Comparison of ENCODE assay signal across 27 cellular contexts in genomic region chr5:5331838-5332237, GRCh38.
DNase-seq lines count a peak whose midpoint lies in the region; ATAC-seq and TF ChIP-seq lines count a peak whose summit lies in the region.
"Had no signal": no experiment of that assay in that cellular context is flagged by ENCODE, and none has a peak within 500 bp of the region (broad histone marks: within the 10 kb centered on the region; RNA-seq: fewer than 3 reads in every experiment).

No MANE protein-coding gene starts in this region.

- H3K36me3 ChIP-seq in smooth muscle cell (ENCODE audit: low read depth) (no peaks in the 10 kb centered on the region), GM23338 (ENCODE audit: insufficient read depth) (no peaks in the 10 kb centered on the region)
- H3K36me3 ChIP-seq: left lung, neutrophil, stomach had no signal

- H3K4me2 ChIP-seq in smooth muscle cell: peak overlapping the region; percentile 49
- no peak overlapping the region for H3K4me2 ChIP-seq in GM23338
- H3K4me2 ChIP-seq: SK-N-SH had no signal

- H3K4me1 ChIP-seq in smooth muscle cell (ENCODE audit: low read depth): peaks cover 38% of the 10 kb centered on the region
- peaks cover 22% of the 10 kb centered on the region for H3K4me1 ChIP-seq in GM23338 (ENCODE audit: insufficient read depth)
- H3K4me1 ChIP-seq: stomach had no signal

- DNase-seq in NCI-H345 (lab: John Stamatoyannopoulos, UW) (peak; percentile 68), NCI-H345 treated with DMSO at 0.1 percent for 48 hours (lab: John Stamatoyannopoulos, UW; ENCODE audit: unreplicated experiment) (no peak), RPMI7951 (ENCODE audit: low read depth) (peak; percentile 97), glomerular visceral epithelial cell (ENCODE audit: extremely low spot score) (peak; percentile 25), smooth muscle cell (lab: John Stamatoyannopoulos, UW; ENCODE audit: unreplicated experiment) (no peak), NCI-H748 treated with DMSO at 0.1 percent for 48 hours (lab: John Stamatoyannopoulos, UW) (no peak), GM23338 (ENCODE audit: low spot score) (no peak)
- DNase-seq: 8988T; activated B cell treated with CpG ODN at 0.5 μM for 24 hours; activated CD8-positive, alpha-beta T cell treated with anti-CD3 and anti-CD28 coated beads for 36 hours; activated naive CD4-positive, alpha-beta T cell treated with Interleukin-2 at 50 U/mL for 16 hours; activated T-cell treated with anti-CD3 and anti-CD28 coated beads, Interleukin-2, amount 50 U/mL, for 1 hour; effector memory CD4-positive, alpha-beta T cell; KBM-7; left lung; mucosa of descending colon; MV-4-11; NCI-H1694 treated with DMSO at 0.1 percent for 48 hours; NCI-H2227 treated with DMSO at 0.1 percent for 48 hours; NK-92 treated with Interleukin-12 subunit alpha and Interleukin-12 subunit beta, amount 100 ng/mL, for 24 hours; retina; SK-N-SH; stimulated activated CD4-positive, alpha-beta T cell treated with anti-CD3 and anti-CD28 coated beads, Interleukin-12 subunit alpha, Interleukin-12 subunit beta, amount 100 ng/mL, for 4 hours; stomach had no signal

- peaks cover 7% of the 10 kb centered on the region; the same call in 2 of the 3 replicates for H3K36me3 Mint-ChIP-seq in GM23338 (ENCODE audit: low read depth)
- H3K36me3 Mint-ChIP-seq: type B pancreatic cell had no signal

- H4K20me1 ChIP-seq in smooth muscle cell (ENCODE audit: low read depth) (no peaks in the 10 kb centered on the region), GM23338 (replicated peaks; ENCODE audit: insufficient read depth) (no peaks in the 10 kb centered on the region)

- TF ChIP-seq CTCF in smooth muscle cell (IDR thresholded peaks at IDR 0.05; ENCODE audit: borderline replicate concordance, insufficient read depth, poor library complexity, severe bottlenecking): no peak
- no peak for TF ChIP-seq CTCF in GM23338 (conservative IDR thresholded peaks at IDR 0.05; ENCODE audit: low read depth in 2 of 2)

- peak overlapping the region; percentile 53 for H3K27ac ChIP-seq in smooth muscle cell (ENCODE audit: low read depth)
- H3K27ac ChIP-seq in GM23338 (ENCODE audit: low read depth): no peak overlapping the region
- H3K27ac ChIP-seq: left lung, neutrophil, stomach had no signal

- peaks cover 2% of the 10 kb centered on the region for H3F3A ChIP-seq in smooth muscle cell (ENCODE audit: low read depth)
- H3F3A ChIP-seq in GM23338 (replicated peaks; ENCODE audit: low read depth): no peaks in the 10 kb centered on the region

- H3K79me2 ChIP-seq in smooth muscle cell (ENCODE audit: low read depth): no peaks in the 10 kb centered on the region
- no peaks in the 10 kb centered on the region for H3K79me2 ChIP-seq in GM23338 (replicated peaks; ENCODE audit: insufficient read depth)

- H3K27me3 ChIP-seq in smooth muscle cell (ENCODE audit: low read depth) (no peaks in the 10 kb centered on the region), GM23338 (ENCODE audit: insufficient read depth) (no peaks in the 10 kb centered on the region)
- H3K27me3 ChIP-seq: left lung, neutrophil, stomach had no signal

- H3K27ac Mint-ChIP-seq in GM23338: no peak overlapping the region
- H3K27ac Mint-ChIP-seq: activated B cell treated with CpG ODN at 0.5 μM for 24 hours; activated CD8-positive, alpha-beta T cell treated with anti-CD3 and anti-CD28 coated beads for 36 hours; type B pancreatic cell had no signal

- no peak for ATAC-seq in GM18517 (IDR thresholded peaks at IDR 0.05; ENCODE audit: unreplicated experiment)
- ATAC-seq in GM23338: no peak
- ATAC-seq: activated CD8-positive, alpha-beta T cell treated with anti-CD3 and anti-CD28 coated beads for 36 hours; left lung; mucosa of descending colon had no signal

- H3K4me1 Mint-ChIP-seq in GM23338: peaks cover 35% of the 10 kb centered on the region
- H3K4me1 Mint-ChIP-seq: activated B cell treated with CpG ODN at 0.5 μM for 24 hours had no signal

- no peaks in the 10 kb centered on the region; the same call in 1 of the 3 replicates for H3K9me3 Mint-ChIP-seq in GM23338
- H3K9me3 Mint-ChIP-seq: activated B cell treated with CpG ODN at 0.5 μM for 24 hours had no signal

- no peak overlapping the region for H3K4me3 Mint-ChIP-seq in GM23338
- H3K4me3 Mint-ChIP-seq: activated B cell treated with CpG ODN at 0.5 μM for 24 hours; activated CD8-positive, alpha-beta T cell treated with anti-CD3 and anti-CD28 coated beads for 36 hours; type B pancreatic cell had no signal

- H3K9ac ChIP-seq in smooth muscle cell (ENCODE audit: low read depth): no peak overlapping the region
- H3K9ac ChIP-seq: SK-N-SH had no signal

- WGBS in smooth muscle cell (ENCODE audit: low lambda C conversion rate): 57% methylated on average over 5 of the region's 5 CpGs

- H3K27me3 Mint-ChIP-seq in GM23338 (ENCODE audit: insufficient read depth, low read depth, poor library complexity): peaks cover 10% of the 10 kb centered on the region
- H3K27me3 Mint-ChIP-seq: activated B cell treated with CpG ODN at 0.5 μM for 24 hours; activated CD8-positive, alpha-beta T cell treated with anti-CD3 and anti-CD28 coated beads for 36 hours had no signal

- peaks cover 8% of the 10 kb centered on the region; the same call in 1 of the 2 replicates for H3K9me2 ChIP-seq in GM23338 (ENCODE audit: insufficient read depth)
- H3K9me2 ChIP-seq: SK-N-SH had no signal

- no peak overlapping the region for H2AFZ ChIP-seq in smooth muscle cell (ENCODE audit: low read depth)
- no peak overlapping the region for H2AFZ ChIP-seq in GM23338

- no peak overlapping the region for H3K4me3 ChIP-seq in smooth muscle cell
- H3K4me3 ChIP-seq in GM23338: no peak overlapping the region
- H3K4me3 ChIP-seq: left lung, mucosa of descending colon, stomach had no signal

- no peaks in the 10 kb centered on the region for H3K9me3 ChIP-seq in smooth muscle cell (replicated peaks; ENCODE audit: low read depth)
- H3K9me3 ChIP-seq: mucosa of descending colon, neutrophil, SK-N-SH, stomach had no signal

TF ChIP-seq in GM23338, 12 proteins besides CTCF, POLR2A, EP300 and RAD21 (continues in another document):
- TF ChIP-seq STAT1 (IDR thresholded peaks at IDR 0.05; ENCODE audit: unreplicated experiment): no peak
- TF ChIP-seq ETS1 (IDR thresholded peaks at IDR 0.05): no peak

Comparison
In these comparisons a context has a peak if more than half of its experiments do, and no peak if none do; other contexts are left out.
1. DNase-seq: peak in NCI-H345 (single experiment), RPMI7951 (single experiment) and glomerular visceral epithelial cell (single experiment); none in NCI-H345 treated with DMSO at 0.1 percent for 48 hours (single experiment), smooth muscle cell (single experiment), NCI-H748 treated with DMSO at 0.1 percent for 48 hours (single experiment) and GM23338 (single experiment).